Comparison of ENCODE assay signal across 17 cellular contexts in the genomic region with DNA sequence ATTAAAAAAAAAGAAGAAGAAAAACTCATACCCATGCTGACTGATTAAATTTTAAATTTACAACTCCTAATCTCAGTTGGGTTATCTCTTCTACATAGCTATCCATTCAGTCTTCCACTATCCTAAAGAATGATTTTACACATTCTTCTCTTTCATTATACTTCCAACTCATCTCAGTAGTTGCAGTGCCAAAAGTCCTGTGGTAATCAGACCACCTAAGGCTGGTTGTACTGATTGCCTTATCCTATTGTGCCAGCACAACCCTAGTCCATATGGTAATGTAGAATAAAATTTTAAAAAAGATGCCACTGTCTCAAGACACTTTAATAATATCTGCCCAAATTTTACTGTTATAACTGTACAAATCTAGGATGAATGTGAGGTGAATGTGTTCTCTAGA.
DNase-seq lines count a peak whose midpoint lies in the region; ATAC-seq lines count a peak whose summit lies in the region.
"Had no signal": no experiment of that assay in that cellular context is flagged by ENCODE, and none has a peak within 500 bp of the region (broad histone marks: within the 10 kb centered on the region; RNA-seq: fewer than 3 reads in every experiment).

No MANE protein-coding gene starts in this region.

- no peaks in the 10 kb centered on the region for H3K4me1 ChIP-seq in mesendoderm (ENCODE audit: control insufficient read depth, low read depth, low read length)
- H3K4me1 ChIP-seq: A549; BLaER1 treated with 17β-estradiol and CSF1 and Interleukin-3, amounts not matched to agents 10 nM and 100 nM; Caco-2 had no signal

- no peak overlapping the region for H3K4ac ChIP-seq in mesendoderm (ENCODE audit: low read depth, low read length)

- H2BK15ac ChIP-seq in mesendoderm (replicated peaks; ENCODE audit: low read depth) = no peak overlapping the region

- no peak overlapping the region for H4K5ac ChIP-seq in mesendoderm (ENCODE audit: low read length)

- no peak overlapping the region for H3K23ac ChIP-seq in mesendoderm (ENCODE audit: low read length)

- H2BK120ac ChIP-seq in mesendoderm (ENCODE audit: low read depth, low read length) = no peak overlapping the region

- H3K18ac ChIP-seq in mesendoderm (ENCODE audit: low read length) = no peak overlapping the region

- no peak overlapping the region for H2AK5ac ChIP-seq in mesendoderm (ENCODE audit: low read length)

- H3K9ac ChIP-seq in mesendoderm (ENCODE audit: low read length) = no peak overlapping the region
- H3K9ac ChIP-seq: BLaER1 treated with 17β-estradiol and CSF1 and Interleukin-3, amounts not matched to agents 10 nM and 100 nM had no signal

- no peak overlapping the region for H3K56ac ChIP-seq in mesendoderm (ENCODE audit: low read length)

- H3K79me1 ChIP-seq in mesendoderm (ENCODE audit: low read length) = no peaks in the 10 kb centered on the region

- no peak for ATAC-seq in HG03565 (IDR thresholded peaks at IDR 0.05; ENCODE audit: unreplicated experiment)
- ATAC-seq in GM18868 (IDR thresholded peaks at IDR 0.05; ENCODE audit: unreplicated experiment) = no peak
- ATAC-seq: A549; CD8-positive, alpha-beta T cell; GM12878 had no signal

- H3K4me2 ChIP-seq in mesendoderm (ENCODE audit: low read length) = no peak overlapping the region
- H3K4me2 ChIP-seq: A549; BLaER1 treated with 17β-estradiol and CSF1 and Interleukin-3, amounts not matched to agents 10 nM and 100 nM had no signal

- in situ Hi-C loops in G401 (cut with HindIII; ENCODE audit: low sequenced_read_pairs) = no loop called here

- no peaks in the 10 kb centered on the region for H3K36me3 ChIP-seq in mesendoderm (ENCODE audit: control insufficient read depth, insufficient read depth, low read length)
- H3K36me3 ChIP-seq: BLaER1 treated with 17β-estradiol and CSF1 and Interleukin-3, amounts not matched to agents 10 nM and 100 nM had no signal

- no peak overlapping the region for H2BK5ac ChIP-seq in mesendoderm (ENCODE audit: low read length)

- no peaks in the 10 kb centered on the region for H3K79me2 ChIP-seq in mesendoderm (ENCODE audit: control insufficient read depth, insufficient read depth, low read length)

- no peak overlapping the region for H3K27ac ChIP-seq in mesendoderm (ENCODE audit: low read depth, low read length)
- H3K27ac ChIP-seq: 22Rv1; A549; BLaER1 treated with 17β-estradiol and CSF1 and Interleukin-3, amounts not matched to agents 10 nM and 100 nM; C4-2B had no signal

- DNase-seq in G401 (ENCODE audit: low spot score) (peak; percentile 92), cerebellar nuclear complex (lab: John Stamatoyannopoulos, UW) (peak; percentile 56 to 89), mesendoderm (peak; percentile 22)
- DNase-seq: AML-193; Caco-2; Calu3; CD4-positive, alpha-beta T cell; CD8-positive, alpha-beta T cell; DMS79 treated with DMSO at 0.1 percent for 48 hours; GDM1 had no signal

- H4K8ac ChIP-seq in mesendoderm (ENCODE audit: low read depth, low read length) = no peak overlapping the region

- no peaks in the 10 kb centered on the region for H3K27me3 ChIP-seq in mesendoderm (ENCODE audit: insufficient read depth, low read length, poor library complexity)
- H3K27me3 ChIP-seq: BLaER1 treated with 17β-estradiol and CSF1 and Interleukin-3, amounts not matched to agents 10 nM and 100 nM had no signal

- H3K4me3 ChIP-seq in mesendoderm (ENCODE audit: low read length) = no peak overlapping the region
- H3K4me3 ChIP-seq: A549; BLaER1 treated with 17β-estradiol and CSF1 and Interleukin-3, amounts not matched to agents 10 nM and 100 nM; GM12878 had no signal

Comparison
In these comparisons a context has a peak if more than half of its experiments do, and no peak if none do; other contexts are left out.
1. DNase-seq: peak in every context shown above with its lines; median percentile 92 in G401; 72 in cerebellar nuclear complex; 22 in mesendoderm.